22 cellular contexts compared by ENCODE assay signal in the genomic region with DNA sequence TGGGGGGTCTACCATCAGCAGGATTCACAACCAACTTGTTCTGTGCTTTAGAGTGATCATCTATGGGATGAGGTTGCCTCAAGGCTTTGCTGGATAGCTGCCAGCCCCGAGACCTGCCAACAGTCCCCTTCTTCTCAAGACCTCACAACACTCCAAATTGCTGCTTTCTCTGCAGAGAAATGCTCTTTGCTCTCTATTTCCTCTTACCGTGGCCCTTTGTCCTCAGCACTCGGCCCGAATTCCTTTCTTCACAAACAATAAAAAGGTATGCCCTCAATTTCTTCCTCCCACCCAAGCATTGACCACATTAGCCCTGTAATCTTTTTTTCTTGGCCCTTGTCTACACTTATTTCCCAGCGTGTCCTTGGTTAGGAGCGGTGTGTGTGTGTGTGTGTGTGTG.
"Had no signal": no experiment of that assay in that cellular context is flagged by ENCODE, and none has a peak within 500 bp of the region (broad histone marks: within the 10 kb centered on the region; RNA-seq: fewer than 3 reads in every experiment).

No MANE protein-coding gene starts in this region.

- H3K27me3 Mint-ChIP-seq: activated CD8-positive, alpha-beta memory T cell treated with anti-CD3 and anti-CD28 coated beads, Interleukin-2, amount 10 ng/mL, durations not matched to agents 7 days and 5 days had no signal

- H3K9me3 ChIP-seq: adrenal gland, colonic mucosa, gastroesophageal sphincter, left ventricle myocardium inferior, mucosa of descending colon, stomach, suprapubic skin, tibial artery had no signal

- H3K4me3 Mint-ChIP-seq: activated CD8-positive, alpha-beta memory T cell treated with anti-CD3 and anti-CD28 coated beads, Interleukin-2, amount 10 ng/mL, durations not matched to agents 7 days and 5 days; activated CD8-positive, alpha-beta T cell treated with anti-CD3 and anti-CD28 coated beads, Interleukin-2, amount 10 ng/mL, durations not matched to agents 7 days and 5 days; activated naive CD8-positive, alpha-beta T cell; brain; natural killer cell treated with Interleukin-12 subunit alpha and Interleukin-12 subunit beta and Interleukin-15 and Interleukin-18, amount 100 ng/mL, for 72 hours; stimulated activated naive B cell treated with anti-CD40 and anti-IgM and Interleukin-4, amounts not matched to agents 10 μg/mL and 1 μg/mL and 100 μg/mL, for 72 hours; T-helper 17 cell had no signal

- H3K36me3 ChIP-seq: adrenal gland, cardiac muscle cell, colonic mucosa, gastroesophageal sphincter, left ventricle myocardium inferior, stomach, suprapubic skin, tibial artery had no signal

- H3K27ac ChIP-seq: adrenal gland, cardiac muscle cell, colonic mucosa, dorsolateral prefrontal cortex, gastroesophageal sphincter, left ventricle myocardium inferior, stomach, suprapubic skin, tibial artery had no signal

- H3K27me3 ChIP-seq: cardiac muscle cell, colonic mucosa had no signal

- H3K27ac Mint-ChIP-seq: activated CD8-positive, alpha-beta memory T cell treated with anti-CD3 and anti-CD28 coated beads, Interleukin-2, amount 10 ng/mL, durations not matched to agents 7 days and 5 days; activated CD8-positive, alpha-beta T cell treated with anti-CD3 and anti-CD28 coated beads, Interleukin-2, amount 10 ng/mL, durations not matched to agents 7 days and 5 days; activated naive CD8-positive, alpha-beta T cell; activated T-helper 2 cell treated with anti-CD3 and anti-CD28 coated beads, Interferon-gamma antibody, Interleukin-2, Interleukin-4, amounts not matched to agents 10 μg/mL and 5 μg/mL and 100 μg/mL, durations not matched to agents 14 hours and 24 hours and 36 hours; natural killer cell treated with Interleukin-12 subunit alpha and Interleukin-12 subunit beta and Interleukin-15 and Interleukin-18, amount 100 ng/mL, for 72 hours; stimulated activated naive B cell treated with anti-CD40 and anti-IgM and Interleukin-4, amounts not matched to agents 10 μg/mL and 1 μg/mL and 100 μg/mL, for 72 hours; T-helper 17 cell had no signal

- ATAC-seq: activated CD8-positive, alpha-beta memory T cell treated with anti-CD3 and anti-CD28 coated beads, Interleukin-2, amount 10 ng/mL, durations not matched to agents 7 days and 5 days; activated CD8-positive, alpha-beta T cell treated with anti-CD3 and anti-CD28 coated beads, Interleukin-2, amount 10 ng/mL, durations not matched to agents 7 days and 5 days; natural killer cell treated with Interleukin-12 subunit alpha and Interleukin-12 subunit beta and Interleukin-15 and Interleukin-18, amount 100 ng/mL, for 72 hours; T-helper 17 cell had no signal

- H3K4me1 Mint-ChIP-seq: activated CD8-positive, alpha-beta memory T cell treated with anti-CD3 and anti-CD28 coated beads, Interleukin-2, amount 10 ng/mL, durations not matched to agents 7 days and 5 days; stimulated activated naive B cell treated with anti-CD40 and anti-IgM and Interleukin-4, amounts not matched to agents 10 μg/mL and 1 μg/mL and 100 μg/mL, for 72 hours had no signal

- DNase-seq: activated CD4-positive, alpha-beta T cell treated with anti-CD3 and anti-CD28 coated beads for 1 hour; activated CD8-positive, alpha-beta memory T cell treated with anti-CD3 and anti-CD28 coated beads, Interleukin-2, amount 10 ng/mL, durations not matched to agents 7 days and 5 days; activated naive CD4-positive, alpha-beta T cell treated with Interleukin-2 at 50 U/mL for 16 hours; effector memory CD4-positive, alpha-beta T cell; T-helper 17 cell; tibial artery had no signal

- H3K9me3 Mint-ChIP-seq: activated T-helper 2 cell treated with anti-CD3 and anti-CD28 coated beads, Interferon-gamma antibody, Interleukin-2, Interleukin-4, amounts not matched to agents 10 μg/mL and 5 μg/mL and 100 μg/mL, durations not matched to agents 14 hours and 24 hours and 36 hours had no signal

- H3K36me3 Mint-ChIP-seq: activated CD8-positive, alpha-beta memory T cell treated with anti-CD3 and anti-CD28 coated beads, Interleukin-2, amount 10 ng/mL, durations not matched to agents 7 days and 5 days; activated naive CD8-positive, alpha-beta T cell; brain; natural killer cell treated with Interleukin-12 subunit alpha and Interleukin-12 subunit beta and Interleukin-15 and Interleukin-18, amount 100 ng/mL, for 72 hours; stimulated activated naive B cell treated with anti-CD40 and anti-IgM and Interleukin-4, amounts not matched to agents 10 μg/mL and 1 μg/mL and 100 μg/mL, for 72 hours had no signal

- H3K4me1 ChIP-seq: adrenal gland, colonic mucosa, gastroesophageal sphincter, left ventricle myocardium inferior, tibial artery had no signal

- H3K4me3 ChIP-seq: adrenal gland, cardiac muscle cell, colonic mucosa, gastroesophageal sphincter, left ventricle myocardium inferior, lung, mucosa of descending colon, stomach, suprapubic skin, tibial artery had no signal
